30 cellular contexts compared by ENCODE assay signal in the genomic region with DNA sequence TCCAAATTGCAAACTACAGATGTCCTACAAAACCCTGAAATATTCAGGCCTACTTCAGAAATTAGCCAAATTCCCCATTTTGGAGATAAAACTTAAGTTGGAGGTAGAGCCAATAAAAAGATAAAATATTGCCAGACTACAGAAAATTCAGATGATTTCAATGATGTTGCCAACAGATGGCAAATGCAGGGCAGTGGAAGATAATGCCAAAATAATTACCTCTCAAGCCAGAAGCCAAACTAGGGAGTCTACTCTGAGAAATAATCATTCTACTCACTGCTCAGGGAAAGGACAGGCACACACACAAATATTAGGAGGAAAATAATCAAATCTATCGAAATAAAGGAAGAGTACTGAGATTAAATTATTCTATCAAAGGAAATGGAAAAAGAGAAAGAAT.
"Had no signal": no experiment of that assay in that cellular context is flagged by ENCODE, and none has a peak within 500 bp of the region (broad histone marks: within the 10 kb centered on the region; RNA-seq: fewer than 3 reads in every experiment).

No MANE protein-coding gene starts in this region.

- H3K36me3 Mint-ChIP-seq: activated naive CD8-positive, alpha-beta T cell treated with anti-CD3 and anti-CD28 coated beads for 36 hours had no signal

- H3K27ac Mint-ChIP-seq: activated CD4-positive, alpha-beta T cell treated with anti-CD3 and anti-CD28 coated beads, Interleukin-2, amount 10 ng/mL, durations not matched to agents 24 days and 14 days; activated CD8-positive, alpha-beta T cell treated with anti-CD3 and anti-CD28 coated beads for 36 hours; activated naive CD8-positive, alpha-beta T cell treated with anti-CD3 and anti-CD28 coated beads for 36 hours; activated T-cell treated with anti-CD3 and anti-CD28 coated beads, Interleukin-2, amount 50 U/mL, for 72 hours; activated T-helper 17 cell treated with anti-CD3 and anti-CD28 coated beads, Interleukin-2, amount 50 U/mL, for 72 hours; T-helper 1 cell treated with Interleukin-12 subunit alpha and Interleukin-12 subunit beta and Interleukin-4 antibody, amounts not matched to agents 30 μg/mL and 1 μg/mL, for 36 hours; T-helper 2 cell treated with Interferon-gamma antibody and Interleukin-4, amounts not matched to agents 5 μg/mL and 100 μg/mL, for 36 hours had no signal

- H3K27me3 Mint-ChIP-seq: activated CD4-positive, alpha-beta T cell treated with anti-CD3 and anti-CD28 coated beads, Interleukin-2, amount 10 ng/mL, durations not matched to agents 24 days and 14 days; activated CD8-positive, alpha-beta T cell treated with anti-CD3 and anti-CD28 coated beads for 36 hours; activated naive CD8-positive, alpha-beta T cell treated with anti-CD3 and anti-CD28 coated beads for 36 hours; activated T-helper 17 cell treated with anti-CD3 and anti-CD28 coated beads, Interleukin-2, amount 50 U/mL, for 72 hours had no signal

- H3K4me1 Mint-ChIP-seq: activated CD4-positive, alpha-beta T cell treated with anti-CD3 and anti-CD28 coated beads, Interleukin-2, amount 10 ng/mL, durations not matched to agents 24 days and 14 days; activated naive CD8-positive, alpha-beta T cell treated with anti-CD3 and anti-CD28 coated beads for 36 hours; activated T-helper 17 cell treated with anti-CD3 and anti-CD28 coated beads, Interleukin-2, amount 50 U/mL, for 72 hours had no signal

- ATAC-seq: activated CD8-positive, alpha-beta T cell treated with anti-CD3 and anti-CD28 coated beads for 36 hours; activated T-cell treated with anti-CD3 and anti-CD28 coated beads, Interleukin-2, amount 50 U/mL, for 72 hours; activated T-helper 17 cell treated with anti-CD3 and anti-CD28 coated beads, Interleukin-2, amount 50 U/mL, for 72 hours; PC-3 had no signal

- DNase-seq: activated CD4-positive, alpha-beta T cell treated with anti-CD3 and anti-CD28 coated beads, Interleukin-2, amount 10 ng/mL, durations not matched to agents 24 days and 14 days; activated CD4-positive, alpha-beta T cell treated with anti-CD3 and anti-CD28 coated beads, Interleukin-2, amount 50 U/mL, for 4 hours; activated CD8-positive, alpha-beta T cell treated with anti-CD3 and anti-CD28 coated beads for 36 hours; activated effector memory CD4-positive, alpha-beta T cell treated with anti-CD3 and anti-CD28 coated beads, Interleukin-2, amount 50 U/mL, for 16 hours; activated naive CD4-positive, alpha-beta T cell; activated naive CD4-positive, alpha-beta T cell treated with anti-CD3 and anti-CD28 coated beads, Interleukin-2, amount 50 U/mL, for 16 hours; activated naive CD8-positive, alpha-beta T cell treated with anti-CD3 and anti-CD28 coated beads for 36 hours; activated T-cell treated with anti-CD3 and anti-CD28 coated beads, Interleukin-2, amount 50 U/mL, for 1 hour; activated T-cell treated with anti-CD3 and anti-CD28 coated beads, Interleukin-2, amount 50 U/mL, for 72 hours; amniotic stem cell; aorta; brain microvascular endothelial cell; central memory CD4-positive, alpha-beta T cell; Karpas-422; KBM-7; NCI-H1436 treated with DMSO at 0.1 percent for 48 hours; NCI-H1930; NCI-H2081 treated with DMSO at 0.1 percent for 48 hours; NCI-H345; NCI-H526; NCI-H748 treated with DMSO at 0.1 percent for 48 hours; NK-92 treated with Interleukin-12 subunit alpha and Interleukin-12 subunit beta, amount 100 ng/mL, for 24 hours; PC-3; Peyer's patch; RPMI8226; SHP77 treated with DMSO at 0.1 percent for 48 hours; SK-N-SH had no signal

- H3K4me3 Mint-ChIP-seq: activated CD4-positive, alpha-beta T cell treated with anti-CD3 and anti-CD28 coated beads, Interleukin-2, amount 10 ng/mL, durations not matched to agents 24 days and 14 days; activated CD8-positive, alpha-beta T cell treated with anti-CD3 and anti-CD28 coated beads for 36 hours; activated naive CD8-positive, alpha-beta T cell treated with anti-CD3 and anti-CD28 coated beads for 36 hours; activated T-cell treated with anti-CD3 and anti-CD28 coated beads, Interleukin-2, amount 50 U/mL, for 72 hours; activated T-helper 17 cell treated with anti-CD3 and anti-CD28 coated beads, Interleukin-2, amount 50 U/mL, for 72 hours; T-helper 1 cell treated with Interleukin-12 subunit alpha and Interleukin-12 subunit beta and Interleukin-4 antibody, amounts not matched to agents 30 μg/mL and 1 μg/mL, for 36 hours; T-helper 2 cell treated with Interferon-gamma antibody and Interleukin-4, amounts not matched to agents 5 μg/mL and 100 μg/mL, for 36 hours had no signal

- H3K9me3 Mint-ChIP-seq: activated CD4-positive, alpha-beta T cell treated with anti-CD3 and anti-CD28 coated beads, Interleukin-2, amount 10 ng/mL, durations not matched to agents 24 days and 14 days had no signal
